In genomic region chr6:32627831-32628230, GRCh38 we compare ENCODE assay signal across 9 cellular contexts. TPM values are rescaled to one million over a fixed set of nuclear protein-coding genes. Genes with fewer than 3 reads are reported as not detected.
A peak's percentile ranks its signal among the peaks of the same experiment; 100 is the strongest.
DNase-seq lines count a peak whose midpoint lies in the region; ATAC-seq, FAIRE-seq and TF ChIP-seq lines count a peak whose summit lies in the region.
"Had no signal": no experiment of that assay in that cellular context is flagged by ENCODE, and none has a peak within 500 bp of the region (broad histone marks: within the 10 kb centered on the region; RNA-seq: fewer than 3 reads in every experiment).

No MANE protein-coding gene starts in this region.

- TF ChIP-seq POLR2A in GM12892 (IDR thresholded peaks at IDR 0.05; ENCODE audit: low read depth, low read length) (no peak), K562 (conservative IDR thresholded peaks at IDR 0.05) (no peak)

- no peak overlapping the region for H3K27ac ChIP-seq in K562 (ENCODE audit: extremely low read depth, low read depth, low read length)
- H3K27ac ChIP-seq: uterus had no signal

- CTCF ChIA-PET in K562 (lab: Yijun Ruan, JAX; ENCODE audit: low intra/inter-chr PET ratio): no interaction called here

- DNase-seq in GM12892 (ENCODE audit: insufficient read length): no peak
- peak; percentile 26 for DNase-seq in HPDE6-E6E7 (ENCODE audit: extremely low spot score)
- DNase-seq in K562 (ENCODE audit: extremely low read depth in 1 of 4, low spot score in 3 of 4): no peak
- DNase-seq in omental fat pad (ENCODE audit: low spot score): peak; percentile 50
- no peak for DNase-seq in NCI-H774 (lab: John Stamatoyannopoulos, UW)
- DNase-seq in midbrain (lab: John Stamatoyannopoulos, UW): no peak
- no peak for DNase-seq in NCI-H1694 (lab: John Stamatoyannopoulos, UW)
- DNase-seq in A172 (ENCODE audit: low spot score): no peak

- in situ Hi-C loops in K562 (cut with MboI): no loop called here

- no peak overlapping the region for H2AFZ ChIP-seq in K562 (ENCODE audit: low read depth, low read length)

- TF ChIP-seq CTCF in K562 (IDR thresholded peaks at IDR 0.05 in 2 of 3, conservative IDR thresholded peaks at IDR 0.05 in 1 of 3; ENCODE audit: insufficient read depth in 2 of 3, low read depth in 1 of 3, low read length in 3 of 3): no peak
- no peak for TF ChIP-seq CTCF in omental fat pad (IDR thresholded peaks at IDR 0.05)

- FAIRE-seq in GM12892 (lab: Jason Lieb, UNC) (peak; percentile 84), K562 (lab: Jason Lieb, UNC) (no peak)

- POLR2A ChIA-PET in K562 (lab: Yijun Ruan, JAX): interaction anchor here (0.6 kb wide), 1 partner anchor 226 kb away, joined by 5 read pairs; the partner anchor contains the start of gene TAP1

- no peak overlapping the region for H3K9ac ChIP-seq in K562 (ENCODE audit: insufficient read depth in 1 of 2, low read depth in 2 of 2, low read length in 2 of 2)

- no peaks in the 10 kb centered on the region for H3K36me3 ChIP-seq in K562 (ENCODE audit: control insufficient read depth, insufficient read depth, low read length)
- H3K36me3 ChIP-seq: uterus had no signal

- no peaks in the 10 kb centered on the region for H3K9me1 ChIP-seq in K562 (ENCODE audit: control insufficient read depth, insufficient read depth, low read length)

- no peaks in the 10 kb centered on the region for H3K79me2 ChIP-seq in K562 (ENCODE audit: control insufficient read depth, insufficient read depth, low read length)

- no peak overlapping the region for H3K4me2 ChIP-seq in K562 (ENCODE audit: insufficient read depth, low read length)

- no peak overlapping the region for H3K4me3 ChIP-seq in K562
- H3K4me3 ChIP-seq: uterus had no signal

- no peaks in the 10 kb centered on the region for H3K4me1 ChIP-seq in K562 (replicated peaks in 1 of 2; ENCODE audit: control insufficient read depth in 2 of 2, insufficient read depth in 2 of 2, low read length in 2 of 2)
- H3K4me1 ChIP-seq: uterus had no signal

- H3K9me3 ChIP-seq in K562 (replicated peaks; ENCODE audit: control insufficient read depth, insufficient read depth, low read depth, low read length): no peaks in the 10 kb centered on the region
- H3K9me3 ChIP-seq: uterus had no signal

- no peak for ATAC-seq in K562
- no peak for ATAC-seq in omental fat pad (ENCODE audit: low FRiP score)

- TF ChIP-seq RAD21 in K562 (CRISPR knock-in tag; conservative IDR thresholded peaks at IDR 0.05 in 1 of 2, IDR thresholded peaks at IDR 0.05 in 1 of 2): no peak

- no TSS peak for BruUV-seq in K562 (replicated peaks; lab: Mats Ljungman, UMichigan)

- H3K27me3 ChIP-seq in K562 (ENCODE audit: control insufficient read depth in 2 of 2, insufficient read depth in 2 of 2, low read length in 2 of 2): no peaks in the 10 kb centered on the region
- H3K27me3 ChIP-seq: uterus had no signal

- WGBS in K562 (ENCODE audit: insufficient coverage, low coverage, missing lambda C conversion rate): 0% methylated on average over 3 of the region's 3 CpGs

- intact Hi-C loops in K562 (cut with micrococcal nuclease): no loop called here

- TF ChIP-seq EP300 in K562 (IDR thresholded peaks at IDR 0.05; ENCODE audit: low read length): no peak

- H4K20me1 ChIP-seq in K562 (replicated peaks; ENCODE audit: control insufficient read depth, insufficient read depth, low read length): no peaks in the 10 kb centered on the region

TF ChIP-seq in K562, 482 proteins besides CTCF, POLR2A, EP300 and RAD21:
- peak; percentile 92 for TF ChIP-seq RFX5 (IDR thresholded peaks at IDR 0.05; ENCODE audit: low read depth, low read length)
- TF ChIP-seq ZBTB2 (IDR thresholded peaks at IDR 0.05): no peak
- TF ChIP-seq NFYB (IDR thresholded peaks at IDR 0.05; ENCODE audit: extremely low read depth, insufficient read length): peak; percentile 45
- TF ChIP-seq FOXJ3 (CRISPR knock-in tag; IDR thresholded peaks at IDR 0.05): no peak

RNA-seq across cellular contexts. Expression of gene HLA-DQA1, which starts 9.4 kb away (rescaled TPM):
- polyA plus RNA-seq in GM12892 (2012; ENCODE audit: missing spikeins): 1,511 TPM
- total RNA-seq in K562 (2011; cell fraction: chromatin; rRNA removed; ENCODE audit: low replicate concordance): not detected in 2 replicates
- not detected in 2 replicates for total RNA-seq in K562 (2011; cell fraction: nucleolus; rRNA removed)
- not detected in 2 replicates for total RNA-seq in K562 (2011; cell fraction: nucleoplasm; rRNA removed)
- total RNA-seq in K562 (2014; rRNA removed) (not detected in 2 replicates), K562 (2014; rRNA removed; fragmentation: Illumina TruSeq; extraction: Trizol) (not detected in 2 replicates), K562 (2015; rRNA removed; fragmentation: Illumina TruSeq; extraction: Trizol) (not detected in 2 replicates), K562 (2021) (0.49 TPM in 2 replicates), omental fat pad (10 to 100 TPM in 1 of 4 donors, 1 to 10 TPM in 3; 1.8 to 14.5 (median 6.8) TPM)
- polyA plus RNA-seq in K562 (2011; rRNA removed) (not detected in 2 replicates), K562 (2014; fragmentation: Illumina TruSeq; extraction: Trizol) (not detected in 2 replicates), K562 (2014; fragmentation: Nextera tagmentation; extraction: Ambion mirVana) (not detected), K562 (2014; rRNA removed) (0.04 and 0.23 TPM in 2 replicates)
- not detected in 2 replicates for polyA plus RNA-seq in K562 (2011; cell fraction: cytosol; rRNA removed)
- polyA plus RNA-seq in K562 (2011; cell fraction: nucleus; rRNA removed): not detected in 2 replicates
- 0.26 TPM in 1 of 2 replicates, not detected in the other for polyA plus RNA-seq in K562 (2012)
- polyA minus RNA-seq in K562 (2011; rRNA and poly(A)+ RNA removed): not detected in 2 replicates
- not detected in 2 replicates for polyA minus RNA-seq in K562 (2011; cell fraction: cytosol; rRNA and poly(A)+ RNA removed)
- polyA minus RNA-seq in K562 (2011; cell fraction: nucleus; rRNA and poly(A)+ RNA removed): not detected in 2 replicates
- total RNA-seq in A172 (2014; rRNA removed; shearing (Covaris generic)): not detected in 2 replicates

RNA-seq across cellular contexts. Expression of gene HLA-DRB1, which starts 38.2 kb away (rescaled TPM):
- 896 TPM for polyA plus RNA-seq in GM12892 (2012; ENCODE audit: missing spikeins)
- total RNA-seq in K562 (2011; cell fraction: chromatin; rRNA removed; ENCODE audit: low replicate concordance): not detected in 2 replicates
- not detected in 2 replicates for total RNA-seq in K562 (2011; cell fraction: nucleolus; rRNA removed)
- not detected in 2 replicates for total RNA-seq in K562 (2011; cell fraction: nucleoplasm; rRNA removed)
- not detected in 2 replicates for total RNA-seq in K562 (2014; rRNA removed)
- not detected in 2 replicates for total RNA-seq in K562 (2014; rRNA removed; fragmentation: Illumina TruSeq; extraction: Trizol)
- total RNA-seq in K562 (2015; rRNA removed; fragmentation: Illumina TruSeq; extraction: Trizol): not detected in 2 replicates
- 0.78 and 1.0 TPM in 2 replicates for total RNA-seq in K562 (2021)
- polyA plus RNA-seq in K562 (2011; rRNA removed): 0.06 TPM in 1 of 2 replicates, not detected in the other
- polyA plus RNA-seq in K562 (2011; cell fraction: cytosol; rRNA removed): not detected in 2 replicates
- not detected in 2 replicates for polyA plus RNA-seq in K562 (2011; cell fraction: nucleus; rRNA removed)
- polyA plus RNA-seq in K562 (2012): 0.12 TPM in 1 of 2 replicates, not detected in the other
- polyA plus RNA-seq in K562 (2014; fragmentation: Illumina TruSeq; extraction: Trizol): not detected in 2 replicates
- under 1 TPM in 1 of 2 experiments, not detected in 1; 0.06 TPM for polyA plus RNA-seq in K562 (2014; fragmentation: Nextera tagmentation; extraction: Ambion mirVana)
- polyA plus RNA-seq in K562 (2014; rRNA removed): not detected in 2 replicates
- not detected in 2 replicates for polyA minus RNA-seq in K562 (2011; rRNA and poly(A)+ RNA removed)
- polyA minus RNA-seq in K562 (2011; cell fraction: cytosol; rRNA and poly(A)+ RNA removed): not detected in 2 replicates
- not detected in 2 replicates for polyA minus RNA-seq in K562 (2011; cell fraction: nucleus; rRNA and poly(A)+ RNA removed)
- total RNA-seq in omental fat pad: 10 to 100 TPM; 52.7 to 99.3 (median 57.4) TPM
- 0.07 TPM in 1 of 2 replicates, not detected in the other for total RNA-seq in A172 (2014; rRNA removed; shearing (Covaris generic))

RNA-seq across cellular contexts. Expression of gene HLA-DQB1, which starts 38.6 kb away (rescaled TPM):
- polyA plus RNA-seq in GM12892 (2012; ENCODE audit: missing spikeins): 443 TPM
- not detected in 2 replicates for total RNA-seq in K562 (2011; cell fraction: chromatin; rRNA removed; ENCODE audit: low replicate concordance)
- not detected in 2 replicates for total RNA-seq in K562 (2011; cell fraction: nucleolus; rRNA removed)
- total RNA-seq in K562 (2011; cell fraction: nucleoplasm; rRNA removed): not detected in 2 replicates
- total RNA-seq in K562 (2014; rRNA removed): not detected in 2 replicates
- not detected in 2 replicates for total RNA-seq in K562 (2014; rRNA removed; fragmentation: Illumina TruSeq; extraction: Trizol)
- total RNA-seq in K562 (2015; rRNA removed; fragmentation: Illumina TruSeq; extraction: Trizol): not detected in 2 replicates
- total RNA-seq in K562 (2021): 0.29 TPM in 1 of 2 replicates, not detected in the other
- polyA plus RNA-seq in K562 (2011; rRNA removed): not detected in 2 replicates
- polyA plus RNA-seq in K562 (2011; cell fraction: cytosol; rRNA removed): not detected in 2 replicates
- polyA plus RNA-seq in K562 (2011; cell fraction: nucleus; rRNA removed): not detected in 2 replicates
- polyA plus RNA-seq in K562 (2012): not detected in 2 replicates
- not detected in 2 replicates for polyA plus RNA-seq in K562 (2014; fragmentation: Illumina TruSeq; extraction: Trizol)
- not detected for polyA plus RNA-seq in K562 (2014; fragmentation: Nextera tagmentation; extraction: Ambion mirVana)
- polyA plus RNA-seq in K562 (2014; rRNA removed): not detected in 2 replicates
- not detected in 2 replicates for polyA minus RNA-seq in K562 (2011; rRNA and poly(A)+ RNA removed)
- not detected in 2 replicates for polyA minus RNA-seq in K562 (2011; cell fraction: cytosol; rRNA and poly(A)+ RNA removed)
- polyA minus RNA-seq in K562 (2011; cell fraction: nucleus; rRNA and poly(A)+ RNA removed): not detected in 2 replicates
- 1 to 10 TPM; 1.6 to 9.1 (median 2.4) TPM for total RNA-seq in omental fat pad
- not detected in 2 replicates for total RNA-seq in A172 (2014; rRNA removed; shearing (Covaris generic))

Comparison
In these comparisons a context has a peak if more than half of its experiments do, and no peak if none do; other contexts are left out.
1. DNase-seq: peak in HPDE6-E6E7 (single experiment) and omental fat pad (single experiment); none in GM12892 (single experiment), K562 (0 of 4), NCI-H774 (single experiment), midbrain (single experiment), NCI-H1694 (single experiment) and A172 (single experiment).
2. RNA of gene HLA-DRB1, which starts 38.2 kb away (total RNA-seq): 52.7 to 99.3 TPM in omental fat pad; 0.07 TPM in A172 and 0.78 to 1.0 TPM in K562; every median in the first group is over 10 times any median in the second.